ENCODE assay signal across 9 cellular contexts in the genomic region with DNA sequence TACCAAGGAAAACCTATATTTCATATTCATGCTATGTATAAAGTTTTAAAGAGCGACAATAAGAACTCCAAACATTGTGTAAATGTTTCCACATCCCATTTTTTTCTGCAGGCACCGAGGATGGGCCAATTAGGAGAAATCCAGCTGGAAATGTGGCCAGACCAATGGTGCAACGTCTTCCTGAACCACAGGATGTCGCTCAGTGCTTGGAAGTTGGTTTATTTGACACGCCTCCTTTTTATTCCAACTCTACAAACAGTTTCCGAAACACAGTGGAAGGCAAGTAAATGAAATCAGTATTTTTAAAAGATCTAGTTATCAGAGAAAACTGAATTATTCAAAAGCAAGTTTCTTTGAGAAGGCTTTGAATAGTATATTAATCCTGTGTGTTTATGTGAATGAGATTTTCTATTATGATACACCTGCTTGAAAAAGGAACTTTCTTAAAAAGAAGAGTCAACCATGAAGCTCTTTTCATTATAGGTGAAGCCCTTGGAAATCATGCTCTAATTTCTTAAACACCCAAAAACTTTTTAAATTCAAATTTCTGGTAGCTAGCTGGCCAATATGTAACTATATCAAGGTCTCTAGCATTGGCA. TPM values are rescaled to one million over a fixed set of nuclear protein-coding genes. Genes with fewer than 3 reads are reported as not detected.
DNase-seq lines count a peak whose midpoint lies in the region; ATAC-seq and TF ChIP-seq lines count a peak whose summit lies in the region.
"Had no signal": no experiment of that assay in that cellular context is flagged by ENCODE, and none has a peak within 500 bp of the region (broad histone marks: within the 10 kb centered on the region; RNA-seq: fewer than 3 reads in every experiment).

No MANE protein-coding gene starts in this region.

- intact Hi-C loops in adrenal gland (cut with DNase I), result no loop called here

- ATAC-seq in thoracic aorta (ENCODE audit: insufficient number of reproducible peaks, low FRiP score, low read depth), result peak; percentile 62
- no peak for ATAC-seq in HG02840 (IDR thresholded peaks at IDR 0.05; ENCODE audit: low FRiP score, unreplicated experiment)
- no peak for ATAC-seq in HG03521 (IDR thresholded peaks at IDR 0.05; ENCODE audit: unreplicated experiment)

- DNase-seq in NCI-H2196 (lab: John Stamatoyannopoulos, UW; ENCODE audit: unreplicated experiment), result peak; percentile 56
- DNase-seq in NCI-H2196 treated with DMSO at 0.1 percent for 48 hours (lab: John Stamatoyannopoulos, UW; ENCODE audit: unreplicated experiment), result no peak
- peak; percentile 26 to 66 (median 42) for DNase-seq in adrenal gland
- peak; percentile 39 for DNase-seq in iPS DF 6.9 (ENCODE audit: low read depth, low spot score)
- DNase-seq in thoracic aorta (ENCODE audit: low spot score), result no peak
- DNase-seq in MV-4-11 (lab: John Stamatoyannopoulos, UW), result no peak

- no peak for TF ChIP-seq POLR2A in adrenal gland (IDR thresholded peaks at IDR 0.05)

- peak; percentile 17 to 57 (median 52) for TF ChIP-seq CTCF in adrenal gland (IDR thresholded peaks at IDR 0.05)
- TF ChIP-seq CTCF in thoracic aorta (IDR thresholded peaks at IDR 0.05), result peak; percentile 51

- H3K4me1 ChIP-seq in adrenal gland (replicated peaks in 1 of 2) (no peaks in the 10 kb centered on the region), iPS DF 6.9 (ENCODE audit: control insufficient read depth, insufficient read depth, low read length) (no peaks in the 10 kb centered on the region), thoracic aorta (ENCODE audit: control insufficient read depth in 1 of 2, low read depth in 2 of 2) (peaks cover 17 to 19% of the 10 kb centered on the region in 2 donors)

- no peak overlapping the region for H3K27ac ChIP-seq in adrenal gland
- H3K27ac ChIP-seq in iPS DF 6.9 (ENCODE audit: low read length), result no peak overlapping the region
- no peak overlapping the region for H3K27ac ChIP-seq in thoracic aorta
- H3K27ac ChIP-seq: BLaER1 treated with 17β-estradiol and CSF1 and Interleukin-3, amounts not matched to agents 10 nM and 100 nM had no signal

- no peak overlapping the region for H3K4me3 ChIP-seq in adrenal gland
- no peak overlapping the region for H3K4me3 ChIP-seq in iPS DF 6.9 (ENCODE audit: low read length)
- H3K4me3 ChIP-seq in thoracic aorta, result no peak overlapping the region
- H3K4me3 ChIP-seq: BLaER1 treated with 17β-estradiol and CSF1 and Interleukin-3, amounts not matched to agents 10 nM and 100 nM had no signal

- WGBS in adrenal gland, 4 donors, result 18 to 34% (median 29%) methylated on average over 6 of the region's 6 CpGs
- WGBS in iPS DF 6.9 (ENCODE audit: insufficient coverage, insufficient read length), result no CpG with 5 or more reads among the region's 6 CpGs

- H3K36me3 ChIP-seq in adrenal gland (replicated peaks in 1 of 2) (no peaks in the 10 kb centered on the region), iPS DF 6.9 (ENCODE audit: control insufficient read depth, insufficient read depth, low read length) (no peaks in the 10 kb centered on the region), thoracic aorta (no peaks in the 10 kb centered on the region)
- H3K36me3 ChIP-seq: BLaER1 treated with 17β-estradiol and CSF1 and Interleukin-3, amounts not matched to agents 10 nM and 100 nM had no signal

- no peaks in the 10 kb centered on the region for H3K27me3 ChIP-seq in adrenal gland
- no peaks in the 10 kb centered on the region for H3K27me3 ChIP-seq in iPS DF 6.9 (ENCODE audit: control insufficient read depth, insufficient read depth, low read length)
- no peaks in the 10 kb centered on the region for H3K27me3 ChIP-seq in thoracic aorta (replicated peaks; ENCODE audit: insufficient read depth)
- H3K27me3 ChIP-seq: BLaER1 treated with 17β-estradiol and CSF1 and Interleukin-3, amounts not matched to agents 10 nM and 100 nM had no signal

- H3K9me3 ChIP-seq in adrenal gland (replicated peaks in 1 of 3), result no peaks in the 10 kb centered on the region
- no peaks in the 10 kb centered on the region for H3K9me3 ChIP-seq in iPS DF 6.9 (ENCODE audit: control insufficient read depth, insufficient read depth, low read length)
- no peaks in the 10 kb centered on the region for H3K9me3 ChIP-seq in thoracic aorta
- H3K9me3 ChIP-seq: BLaER1 treated with 17β-estradiol and CSF1 and Interleukin-3, amounts not matched to agents 10 nM and 100 nM had no signal

RNA-seq across cellular contexts. Expression of gene TYRP1, which starts 9.1 kb away (rescaled TPM):
- total RNA-seq in adrenal gland (under 1 TPM in 1 of 8 donors, not detected in 7; 0.12 TPM), thoracic aorta (1 to 10 TPM; 1.8 to 3.8 TPM)
- polyA plus RNA-seq in adrenal gland, result not detected

Comparison
In these comparisons a context has a peak if more than half of its experiments do, and no peak if none do; other contexts are left out.
1. DNase-seq: peak in NCI-H2196 (single experiment), adrenal gland (7 of 7) and iPS DF 6.9 (single experiment); none in NCI-H2196 treated with DMSO at 0.1 percent for 48 hours (single experiment), thoracic aorta (single experiment) and MV-4-11 (single experiment).